Comparison of ENCODE assay signal across 14 cellular contexts in genomic region chr2:14520385-14520945, GRCh38.
DNase-seq lines count a peak whose midpoint lies in the region; ATAC-seq and TF ChIP-seq lines count a peak whose summit lies in the region.
"Had no signal": no experiment of that assay in that cellular context is flagged by ENCODE, and none has a peak within 500 bp of the region (broad histone marks: within the 10 kb centered on the region; RNA-seq: fewer than 3 reads in every experiment).

No MANE protein-coding gene starts in this region.

- peak overlapping the region; percentile 76; the same call in 1 of the 2 replicates for H3K18ac ChIP-seq in IMR-90 (ENCODE audit: low read depth, low read length)

- H2AFZ ChIP-seq in IMR-90 (replicated peaks; ENCODE audit: low read length, poor library complexity): no peak overlapping the region
- H2AFZ ChIP-seq: GM23248 had no signal

- H3K9me1 ChIP-seq in IMR-90 (ENCODE audit: insufficient read depth, low read length): peaks cover 5% of the 10 kb centered on the region

- H3K36me3 ChIP-seq in IMR-90 (ENCODE audit: control insufficient read depth, insufficient read depth, low read length) (no peaks in the 10 kb centered on the region), ascending aorta (no peaks in the 10 kb centered on the region)

- H4K20me1 ChIP-seq in IMR-90 (ENCODE audit: insufficient read depth, low read length): no peaks in the 10 kb centered on the region

- no peak for DNase-seq in IMR-90
- peak; percentile 21 for DNase-seq in kidney tubule cell (ENCODE audit: low spot score)
- no peak for DNase-seq in ascending aorta (ENCODE audit: low spot score in 2 of 2)
- DNase-seq in SHP77 (lab: John Stamatoyannopoulos, UW): no peak
- no peak for DNase-seq in dedifferentiated amniotic fluid mesenchymal stem cell (ENCODE audit: extremely low spot score)
- DNase-seq: C1 segment of cervical spinal cord; Calu3; CD4-positive, alpha-beta T cell; DMS79; GM23248 had no signal

- no peak overlapping the region for H4K5ac ChIP-seq in IMR-90 (ENCODE audit: low read depth, low read length)

- H2AK9ac ChIP-seq in IMR-90 (replicated peaks; ENCODE audit: low read depth, low read length, poor library complexity): no peak overlapping the region

- H3K27me3 ChIP-seq in IMR-90 (ENCODE audit: control insufficient read depth, insufficient read depth, low read length) (no peaks in the 10 kb centered on the region), ascending aorta (no peaks in the 10 kb centered on the region)

- POLR2A ChIA-PET in IMR-90 (lab: Charles Lee; ENCODE audit: unreplicated experiment): no interaction called here

- CTCF ChIA-PET in IMR-90 (lab: Yijun Ruan, JAX): no interaction called here

- intact Hi-C loops in IMR-90 (cut with micrococcal nuclease) (no loop called here), ascending aorta (cut with DNase I) (no loop called here)

- H2BK15ac ChIP-seq in IMR-90 (ENCODE audit: low read depth, low read length): 0 out of 3 replicates have a peak overlapping the region, but pooled peaks have one; percentile 41

- H3K79me1 ChIP-seq in IMR-90 (ENCODE audit: low read depth in 1 of 2, low read length in 2 of 2): no peaks in the 10 kb centered on the region

- H2BK5ac ChIP-seq in IMR-90 (ENCODE audit: low read depth, low read length, poor library complexity, severe bottlenecking): no peak overlapping the region

- no peaks in the 10 kb centered on the region for H3K9me3 ChIP-seq in IMR-90 (ENCODE audit: control insufficient read depth, insufficient read depth, low read length)
- H3K9me3 ChIP-seq in ascending aorta: no peaks in the 10 kb centered on the region

- no peak overlapping the region for H3K56ac ChIP-seq in IMR-90 (ENCODE audit: extremely low read depth, insufficient read depth, low read length)

- no peak overlapping the region for H3K23ac ChIP-seq in IMR-90 (ENCODE audit: low read depth, low read length)

- dilution Hi-C loops in IMR-90 (cut with HindIII; ENCODE audit: low sequenced_read_pairs, unreplicated experiment): no loop called here

- in situ Hi-C loops in IMR-90 (cut with MboI; ENCODE audit: low sequenced_read_pairs): loop anchor here (25.0 kb wide), 1 partner anchor 1067 kb away; the partner anchor contains the start of gene DDX1

- peaks cover 11% of the 10 kb centered on the region for H3K4me1 ChIP-seq in IMR-90 (ENCODE audit: control insufficient read depth, insufficient read depth, low read length)
- H3K4me1 ChIP-seq in ascending aorta: no peaks in the 10 kb centered on the region

- H2AK5ac ChIP-seq in IMR-90 (ENCODE audit: low read depth, low read length): no peak overlapping the region

- no peak for ATAC-seq in IMR-90 (ENCODE audit: low read depth)
- ATAC-seq: GM12878, HepG2 had no signal

- no CpG with 5 or more reads among the region's 10 CpGs for WGBS in IMR-90 (ENCODE audit: extremely low coverage in 2 of 2, insufficient read length in 1 of 2), 2 experiments

- H4K91ac ChIP-seq in IMR-90 (ENCODE audit: insufficient read depth, low read depth, low read length): no peak overlapping the region; the same call in none of the 2 replicates

- TF ChIP-seq CTCF in IMR-90 (conservative IDR thresholded peaks at IDR 0.05; ENCODE audit: low read depth, low read length): no peak
- no peak for TF ChIP-seq CTCF in ascending aorta (IDR thresholded peaks at IDR 0.05)

- peak overlapping the region; percentile 70; the same call in 1 of the 2 replicates for H2BK20ac ChIP-seq in IMR-90 (ENCODE audit: low read depth, low read length)

- H4K8ac ChIP-seq in IMR-90 (ENCODE audit: low read depth in 2 of 2, low read length in 2 of 2): no peak overlapping the region; a peak in 1 of 4 replicates

- no peak overlapping the region for H3K4me2 ChIP-seq in IMR-90 (ENCODE audit: low read depth, low read length)

- H3K4me3 ChIP-seq in IMR-90 (ENCODE audit: insufficient read depth, low read depth, low read length): no peak overlapping the region
- no peak overlapping the region for H3K4me3 ChIP-seq in ascending aorta
- H3K4me3 ChIP-seq: GM12878, GM23248 had no signal

- TF ChIP-seq POLR2A in IMR-90 (IDR thresholded peaks at IDR 0.05; ENCODE audit: low read depth, low read length): no peak

- H3K14ac ChIP-seq in IMR-90 (replicated peaks; ENCODE audit: low read depth, low read length): no peak overlapping the region

- no peak for TF ChIP-seq RAD21 in IMR-90 (IDR thresholded peaks at IDR 0.05; ENCODE audit: low read length)

- H2BK120ac ChIP-seq in IMR-90 (ENCODE audit: low read depth, low read length): peak overlapping the region; percentile 57

- no peak overlapping the region for H3K9ac ChIP-seq in IMR-90 (ENCODE audit: low read depth, low read length)
- H3K9ac ChIP-seq: GM23248 had no signal

- no peak overlapping the region for H3K27ac ChIP-seq in IMR-90 (ENCODE audit: insufficient read depth, low read length)
- peak overlapping the region; percentile 47 for H3K27ac ChIP-seq in cingulate gyrus (ENCODE audit: low read depth, low read length)
- H3K27ac ChIP-seq in temporal lobe (ENCODE audit: low read depth, low read length): peak overlapping the region; percentile 27
- no peak overlapping the region for H3K27ac ChIP-seq in ascending aorta
- H3K27ac ChIP-seq: GM23248 had no signal

- no TSS peak for BruUV-seq in IMR-90 (replicated peaks; lab: Mats Ljungman, UMichigan)

- H3K4ac ChIP-seq in IMR-90 (ENCODE audit: low read depth, low read length): peak overlapping the region; percentile 10; the same call in 1 of the 2 replicates

TF ChIP-seq in IMR-90, 13 proteins besides CTCF, POLR2A, EP300 and RAD21:
- no peak for TF ChIP-seq USF2 (IDR thresholded peaks at IDR 0.05; ENCODE audit: low read depth, low read length)
- no peak for TF ChIP-seq SMC3 (IDR thresholded peaks at IDR 0.05; ENCODE audit: low read depth, low read length)
- TF ChIP-seq NFE2L2 (IDR thresholded peaks at IDR 0.05; ENCODE audit: low read depth, low read length): no peak
- TF ChIP-seq MAFK (IDR thresholded peaks at IDR 0.05; ENCODE audit: low read depth, low read length): no peak
- TF ChIP-seq BHLHE40 (IDR thresholded peaks at IDR 0.05; ENCODE audit: low read depth, low read length): no peak
TF ChIP-seq in IMR-90: peak in this region for 0.

Comparison
In these comparisons a context has a peak if more than half of its experiments do, and no peak if none do; other contexts are left out.
1. H3K27ac ChIP-seq: peak in cingulate gyrus (single experiment) and temporal lobe (single experiment); none in IMR-90 (single experiment) and ascending aorta (0 of 2).